In the genomic region with DNA sequence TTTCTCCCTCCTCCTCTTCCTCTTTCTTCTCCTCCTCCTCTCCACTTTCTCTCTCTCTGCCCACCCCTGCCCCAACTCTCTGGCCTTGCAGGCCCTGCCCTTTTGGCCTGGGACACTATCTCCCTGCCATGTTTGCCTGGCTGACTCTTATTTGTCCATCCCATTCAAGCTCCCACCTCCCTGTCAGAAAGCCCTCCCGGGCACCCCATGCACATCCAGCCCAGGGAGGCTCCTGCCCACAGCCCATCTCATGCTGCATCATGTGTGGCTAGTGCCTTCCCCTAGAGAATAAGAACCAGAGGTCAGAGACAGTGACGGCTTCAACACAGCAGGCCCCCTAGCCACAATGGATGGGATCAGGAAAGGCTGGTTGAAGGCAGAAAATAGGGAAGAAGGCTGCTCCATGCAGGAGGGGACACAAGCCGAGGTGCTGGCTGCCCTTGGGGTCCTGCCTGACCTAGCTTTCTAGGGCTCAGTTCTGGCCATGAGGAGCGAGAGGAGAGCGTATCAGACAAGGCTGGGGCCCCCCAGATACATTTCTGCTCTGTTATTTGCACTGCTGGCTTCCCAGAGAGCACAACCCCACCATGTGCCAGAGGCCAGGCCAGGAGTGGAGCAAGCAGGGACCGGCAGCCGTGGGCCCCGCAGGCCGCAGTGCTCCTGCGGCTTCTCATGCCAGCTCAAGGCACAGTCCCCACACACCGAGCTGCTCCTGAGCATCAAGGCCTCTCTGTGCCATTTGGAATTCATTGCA, we compare ENCODE assay signal across 30 cellular contexts.
A peak's percentile ranks its signal among the peaks of the same experiment; 100 is the strongest.
DNase-seq lines count a peak whose midpoint lies in the region; TF ChIP-seq lines count a peak whose summit lies in the region.
"Had no signal": no experiment of that assay in that cellular context is flagged by ENCODE, and none has a peak within 500 bp of the region (broad histone marks: within the 10 kb centered on the region; RNA-seq: fewer than 3 reads in every experiment).

No MANE protein-coding gene starts in this region.

- DNase-seq in activated CD8-positive, alpha-beta memory T cell treated with anti-CD3 and anti-CD28 coated beads for 24 hours, result peak; percentile 28
- DNase-seq in activated CD8-positive, alpha-beta memory T cell treated with anti-CD3 and anti-CD28 coated beads, Interleukin-2, amount 50 U/mL, for 4 hours, result no peak
- DNase-seq in mesenteric fat pad (ENCODE audit: low spot score) (peak; percentile 76), suprapubic skin (ENCODE audit: low spot score in 2 of 2) (peak; percentile 40 to 71), NCI-H526 (lab: John Stamatoyannopoulos, UW) (no peak), HuH-7.5 (ENCODE audit: low spot score) (no peak)
- DNase-seq in CD8-positive, alpha-beta memory T cell, result no peak
- DNase-seq: 8988T; activated B cell treated with CpG ODN at 0.5 μM for 24 hours; activated CD4-positive, alpha-beta memory T cell treated with anti-CD3 and anti-CD28 coated beads for 36 hours; activated gamma-delta T cell treated with Interleukin-2 at 50 U/mL for 16 hours; activated T-cell treated with anti-CD3 and anti-CD28 coated beads for 4 hours; CD4-positive, CD25-positive, alpha-beta regulatory T cell; EL; hypothalamus; left ventricle myocardium inferior; natural killer cell; NCI-H1105 treated with DMSO at 0.1 percent for 48 hours; NCI-H1930; NCI-H524 treated with DMSO at 0.1 percent for 48 hours; NK-92 treated with Interleukin-12 subunit alpha and Interleukin-12 subunit beta, amount 100 ng/mL, for 24 hours; right cardiac atrium; SHP77 treated with DMSO at 0.1 percent for 48 hours; stimulated activated CD4-positive, alpha-beta T cell treated with anti-CD3 and anti-CD28 coated beads, Interleukin-12 subunit alpha, Interleukin-12 subunit beta, amount 100 ng/mL, for 4 hours; stimulated activated naive CD4-positive, alpha-beta T cell; T1000 had no signal

- H3K4me1 Mint-ChIP-seq in brain, result peaks cover 68% of the 10 kb centered on the region
- H3K4me1 Mint-ChIP-seq in CD8-positive, alpha-beta memory T cell, result no peaks in the 10 kb centered on the region
- H3K4me1 Mint-ChIP-seq: activated B cell treated with CpG ODN at 0.5 μM for 24 hours, natural killer cell had no signal

- TF ChIP-seq EP300 in suprapubic skin (IDR thresholded peaks at IDR 0.05), result no peak

- H3K9me3 Mint-ChIP-seq in brain, result no peaks in the 10 kb centered on the region
- H3K9me3 Mint-ChIP-seq in CD8-positive, alpha-beta memory T cell, result no peaks in the 10 kb centered on the region
- H3K9me3 Mint-ChIP-seq: activated B cell treated with CpG ODN at 0.5 μM for 24 hours; activated CD4-positive, alpha-beta memory T cell treated with anti-CD3 and anti-CD28 coated beads for 36 hours; natural killer cell had no signal

- no peak overlapping the region for H3K27ac ChIP-seq in suprapubic skin
- no peak overlapping the region for H3K27ac ChIP-seq in CD8-positive, alpha-beta memory T cell (ENCODE audit: low read depth, low read length)
- H3K27ac ChIP-seq: left ventricle myocardium inferior, ovary, testis, uterus had no signal

- H3K36me3 Mint-ChIP-seq in brain, result no peaks in the 10 kb centered on the region
- H3K36me3 Mint-ChIP-seq in CD8-positive, alpha-beta memory T cell, result no peaks in the 10 kb centered on the region
- H3K36me3 Mint-ChIP-seq: activated CD4-positive, alpha-beta memory T cell treated with anti-CD3 and anti-CD28 coated beads for 36 hours; CD4-positive, CD25-positive, alpha-beta regulatory T cell; natural killer cell had no signal

- H3K27me3 Mint-ChIP-seq in brain, result no peaks in the 10 kb centered on the region
- H3K27me3 Mint-ChIP-seq in CD8-positive, alpha-beta memory T cell, result peaks cover 0 to 4% of the 10 kb centered on the region in 2 donors
- H3K27me3 Mint-ChIP-seq: activated CD4-positive, alpha-beta memory T cell treated with anti-CD3 and anti-CD28 coated beads for 36 hours; CD4-positive, CD25-positive, alpha-beta regulatory T cell had no signal

- CTCF ChIA-PET in CD8-positive, alpha-beta memory T cell (lab: Charles Lee), result no interaction called here

- no peak overlapping the region for H3K4me3 ChIP-seq in suprapubic skin
- H3K4me3 ChIP-seq in CD8-positive, alpha-beta memory T cell (ENCODE audit: low read length), result no peak overlapping the region
- H3K4me3 ChIP-seq: left ventricle myocardium inferior, ovary, testis, uterus had no signal

- H3K36me3 ChIP-seq in suprapubic skin, result no peaks in the 10 kb centered on the region
- H3K36me3 ChIP-seq in CD8-positive, alpha-beta memory T cell (ENCODE audit: insufficient read depth, low read length), result no peaks in the 10 kb centered on the region
- H3K36me3 ChIP-seq: left ventricle myocardium inferior, ovary, uterus had no signal

- peak overlapping the region; percentile 42 to 93 (median 70) for H3K27ac Mint-ChIP-seq in brain
- H3K27ac Mint-ChIP-seq in CD8-positive, alpha-beta memory T cell, result no peak overlapping the region
- H3K27ac Mint-ChIP-seq: activated B cell treated with CpG ODN at 0.5 μM for 24 hours; activated CD4-positive, alpha-beta memory T cell treated with anti-CD3 and anti-CD28 coated beads for 36 hours; CD4-positive, CD25-positive, alpha-beta regulatory T cell; natural killer cell had no signal

- H3K9me3 ChIP-seq in suprapubic skin, result no peaks in the 10 kb centered on the region
- no peaks in the 10 kb centered on the region for H3K9me3 ChIP-seq in CD8-positive, alpha-beta memory T cell (ENCODE audit: low read length)
- H3K9me3 ChIP-seq: left ventricle myocardium inferior, ovary, testis, uterus had no signal

- TF ChIP-seq POLR2A in suprapubic skin (IDR thresholded peaks at IDR 0.05), result no peak

- H3K27me3 ChIP-seq in suprapubic skin, result no peaks in the 10 kb centered on the region
- no peaks in the 10 kb centered on the region for H3K27me3 ChIP-seq in CD8-positive, alpha-beta memory T cell (ENCODE audit: insufficient read depth, low read length, poor library complexity, severe bottlenecking)
- H3K27me3 ChIP-seq: ovary, testis, uterus had no signal

- no peaks in the 10 kb centered on the region for H3K4me1 ChIP-seq in suprapubic skin
- H3K4me1 ChIP-seq in CD8-positive, alpha-beta memory T cell (ENCODE audit: insufficient read depth, low read length), result no peaks in the 10 kb centered on the region
- H3K4me1 ChIP-seq: uterus had no signal

- TF ChIP-seq CTCF in brain (conservative IDR thresholded peaks at IDR 0.05) (no peak), suprapubic skin (IDR thresholded peaks at IDR 0.05) (no peak)

- no peak overlapping the region for H3K4me3 Mint-ChIP-seq in brain
- H3K4me3 Mint-ChIP-seq in CD8-positive, alpha-beta memory T cell, result no peak overlapping the region
- H3K4me3 Mint-ChIP-seq: activated B cell treated with CpG ODN at 0.5 μM for 24 hours; activated CD4-positive, alpha-beta memory T cell treated with anti-CD3 and anti-CD28 coated beads for 36 hours; CD4-positive, CD25-positive, alpha-beta regulatory T cell; natural killer cell had no signal

- 94% methylated on average over 5 of the region's 11 CpGs for WGBS in suprapubic skin

- POLR2A ChIA-PET in CD8-positive, alpha-beta memory T cell (lab: Charles Lee), result no interaction called here

Comparison
In these comparisons a context has a peak if more than half of its experiments do, and no peak if none do; other contexts are left out.
1. DNase-seq: peak in activated CD8-positive, alpha-beta memory T cell treated with anti-CD3 and anti-CD28 coated beads for 24 hours (single experiment), mesenteric fat pad (single experiment) and suprapubic skin (2 of 2); none in activated CD8-positive, alpha-beta memory T cell treated with anti-CD3 and anti-CD28 coated beads, Interleukin-2, amount 50 U/mL, for 4 hours (single experiment), CD8-positive, alpha-beta memory T cell (0 of 5), NCI-H526 (0 of 2) and HuH-7.5 (single experiment).
2. H3K27ac Mint-ChIP-seq: peak in brain (5 of 5); none in CD8-positive, alpha-beta memory T cell (0 of 8).